In genomic region chr5:156934450-156935211, GRCh38 we compare ENCODE assay signal across 8 cellular contexts. TPM values are rescaled to one million over a fixed set of nuclear protein-coding genes. Genes with fewer than 3 reads are reported as not detected.
DNase-seq lines count a peak whose midpoint lies in the region; ATAC-seq and TF ChIP-seq lines count a peak whose summit lies in the region.

No MANE protein-coding gene starts in this region.

- ATAC-seq in GM18519 (IDR thresholded peaks at IDR 0.05; ENCODE audit: low FRiP score, unreplicated experiment) (peak; percentile 42), HG02970 (IDR thresholded peaks at IDR 0.05; ENCODE audit: low FRiP score, unreplicated experiment) (no peak), GM19455 (IDR thresholded peaks at IDR 0.05; ENCODE audit: unreplicated experiment) (no peak)
- peak; percentile 79 for ATAC-seq in activated T-helper 17 cell treated with anti-CD3 and anti-CD28 coated beads, Interleukin-2, amount 50 U/mL, for 72 hours (replicated peaks)

- H3K9me3 Mint-ChIP-seq in CD14-positive monocyte: peaks cover 0 to under 1% (median 0%) of the 10 kb centered on the region in 7 donors
- H3K9me3 Mint-ChIP-seq in activated T-helper 17 cell treated with anti-CD3 and anti-CD28 coated beads, Interleukin-2, amount 50 U/mL, for 72 hours: no peaks in the 10 kb centered on the region

- H3K36me3 Mint-ChIP-seq in CD14-positive monocyte: no peaks in the 10 kb centered on the region
- H3K36me3 Mint-ChIP-seq in activated T-helper 17 cell treated with anti-CD3 and anti-CD28 coated beads, Interleukin-2, amount 50 U/mL, for 72 hours (ENCODE audit: low read depth): no peaks in the 10 kb centered on the region

- H3K27me3 Mint-ChIP-seq in CD14-positive monocyte (ENCODE audit: low read depth in 3 of 3): peaks cover 0 to 1% (median 0%) of the 10 kb centered on the region in 3 donors
- H3K27me3 Mint-ChIP-seq in activated T-helper 17 cell treated with anti-CD3 and anti-CD28 coated beads, Interleukin-2, amount 50 U/mL, for 72 hours: no peaks in the 10 kb centered on the region

- no peak overlapping the region for H3K4me3 Mint-ChIP-seq in CD14-positive monocyte
- H3K4me3 Mint-ChIP-seq in activated T-helper 17 cell treated with anti-CD3 and anti-CD28 coated beads, Interleukin-2, amount 50 U/mL, for 72 hours: peak overlapping the region; percentile 50

- no peak for DNase-seq in CD14-positive monocyte (ENCODE audit: low spot score)
- peak; percentile 19 for DNase-seq in NCI-H345 (lab: John Stamatoyannopoulos, UW)
- peak; percentile 62 for DNase-seq in inferior parietal cortex (ENCODE audit: extremely low spot score)
- peak; percentile 16 to 26 for DNase-seq in stimulated activated CD8-positive, alpha-beta memory T cell treated with anti-CD3 and anti-CD28 coated beads, Interleukin-2, amount 100 ng/mL, for 1 hour (ENCODE audit: low read depth in 2 of 2)

- intact Hi-C loops in CD14-positive monocyte (cut with micrococcal nuclease): no loop called here

- no peak overlapping the region for H3K27ac Mint-ChIP-seq in CD14-positive monocyte
- H3K27ac Mint-ChIP-seq in activated T-helper 17 cell treated with anti-CD3 and anti-CD28 coated beads, Interleukin-2, amount 50 U/mL, for 72 hours: peak overlapping the region; percentile 59

- no peaks in the 10 kb centered on the region for H3K4me1 Mint-ChIP-seq in CD14-positive monocyte
- H3K4me1 Mint-ChIP-seq in activated T-helper 17 cell treated with anti-CD3 and anti-CD28 coated beads, Interleukin-2, amount 50 U/mL, for 72 hours: peaks cover 1% of the 10 kb centered on the region

- TF ChIP-seq CTCF in CD14-positive monocyte (IDR thresholded peaks at IDR 0.05): peak; percentile 56

RNA-seq across cellular contexts. Expression of gene TIMD4, which starts 28.4 kb away (rescaled TPM):
- polyA plus RNA-seq in CD14-positive monocyte: under 1 TPM in 1 of 2 donors, not detected in 1; 0.14 TPM
- total RNA-seq in activated T-helper 17 cell treated with anti-CD3 and anti-CD28 coated beads, Interleukin-2, amount 50 U/mL, for 72 hours: 1 to 10 TPM in 1 of 2 donors, under 1 TPM in 1; 0.67 to 1.3 TPM

Comparison
In these comparisons a context has a peak if more than half of its experiments do, and no peak if none do; other contexts are left out.
1. ATAC-seq: peak in GM18519 (single experiment) and activated T-helper 17 cell treated with anti-CD3 and anti-CD28 coated beads, Interleukin-2, amount 50 U/mL, for 72 hours (single experiment); none in HG02970 (single experiment) and GM19455 (single experiment).